ENCODE assay signal across 8 cellular contexts in genomic region chr19:49691243-49692101, GRCh38. TPM values are rescaled to one million over a fixed set of nuclear protein-coding genes. Genes with fewer than 3 reads are reported as not detected.
DNase-seq lines count a peak whose midpoint lies in the region; FAIRE-seq and TF ChIP-seq lines count a peak whose summit lies in the region.

No MANE protein-coding gene starts in this region.

- no peak for FAIRE-seq in urothelium cell line (lab: Jason Lieb, UNC)

- DNase-seq in NCI-H187 (lab: John Stamatoyannopoulos, UW) (peak; percentile 65 to 84), NCI-H187 treated with DMSO at 0.1 percent for 48 hours (lab: John Stamatoyannopoulos, UW) (no peak), NCI-H82 (lab: John Stamatoyannopoulos, UW) (peak; percentile 96), cardiac fibroblast (ENCODE audit: low read depth in 2 of 2) (peak; percentile 68 to 79), iPS-NIHi11 (ENCODE audit: low spot score) (peak; percentile 83), urothelium cell line (ENCODE audit: low spot score) (no peak), SIG-M5 treated with dmso at 0.1 percent for 504 hours (lab: John Stamatoyannopoulos, UW; ENCODE audit: unreplicated experiment) (no peak)

- no peak for TF ChIP-seq CTCF in cardiac fibroblast (IDR thresholded peaks at IDR 0.05; ENCODE audit: low read depth, low read length)

- H3K27ac ChIP-seq in skeletal muscle tissue (ENCODE audit: low read depth, low read length) = no peak overlapping the region

- H3K27me3 ChIP-seq in skeletal muscle tissue (ENCODE audit: control insufficient read depth in 3 of 3, insufficient read depth in 3 of 3, low read length in 3 of 3) = peaks cover 0 to 21% (median 18%) of the 10 kb centered on the region in 3 donors

- no peaks in the 10 kb centered on the region for H3K9me3 ChIP-seq in skeletal muscle tissue (ENCODE audit: control insufficient read depth in 3 of 3, low read length in 3 of 3)

- peaks cover 0 to 10% (median 5%) of the 10 kb centered on the region in 3 donors for H3K36me3 ChIP-seq in skeletal muscle tissue (ENCODE audit: control insufficient read depth in 3 of 3, insufficient read depth in 3 of 3, low read length in 3 of 3)

- peaks cover 21 to 32% (median 21%) of the 10 kb centered on the region in 3 donors for H3K4me1 ChIP-seq in skeletal muscle tissue (ENCODE audit: control insufficient read depth in 3 of 3, insufficient read depth in 3 of 3, low read length in 3 of 3)

- no peak overlapping the region for H3K9ac ChIP-seq in skeletal muscle tissue (ENCODE audit: low read depth in 1 of 3, low read length in 3 of 3)

- H3K4me3 ChIP-seq in cardiac fibroblast (replicated peaks in 1 of 2; ENCODE audit: low read depth in 2 of 2, low read length in 2 of 2) (peak overlapping the region; percentile 47 to 53), skeletal muscle tissue (ENCODE audit: low read length in 3 of 3) (peak overlapping the region; percentile 68 to 81 (median 70))

RNA-seq across cellular contexts. Expression of gene CPT1C, which starts 0.6 kb away (rescaled TPM):
- total RNA-seq in skeletal muscle tissue = 4.7 TPM

RNA-seq across cellular contexts. Expression of gene ADM5, which starts 2.1 kb away (rescaled TPM):
- 1.0 TPM for total RNA-seq in skeletal muscle tissue

RNA-seq across cellular contexts. Expression of gene PRMT1, which starts 14.4 kb away (rescaled TPM):
- 362 TPM for total RNA-seq in skeletal muscle tissue

RNA-seq across cellular contexts. Expression of gene BCL2L12, which starts 25.7 kb away (rescaled TPM):
- 4.7 TPM for total RNA-seq in skeletal muscle tissue

RNA-seq across cellular contexts. Expression of gene IRF3, which starts 25.8 kb away (rescaled TPM):
- total RNA-seq in skeletal muscle tissue = 31.3 TPM

Comparison
In these comparisons a context has a peak if more than half of its experiments do, and no peak if none do; other contexts are left out.
1. DNase-seq: peak in NCI-H187 (2 of 2), NCI-H82 (single experiment), cardiac fibroblast (2 of 2) and iPS-NIHi11 (single experiment); none in NCI-H187 treated with DMSO at 0.1 percent for 48 hours (single experiment), urothelium cell line (single experiment) and SIG-M5 treated with dmso at 0.1 percent for 504 hours (single experiment).